In genomic region chr9:98888794-98889495, GRCh38 we compare ENCODE assay signal across 2 cellular contexts.
TF ChIP-seq lines count a peak whose summit lies in the region.

No MANE protein-coding gene starts in this region.

TF ChIP-seq in GM23338, 12 proteins besides CTCF, POLR2A, EP300 and RAD21:
- TF ChIP-seq ZNF114 (CRISPR knock-in tag; IDR thresholded peaks at IDR 0.05) (no peak), EZH2 (IDR thresholded peaks at IDR 0.05; ENCODE audit: low read depth, unreplicated experiment) (no peak), NANOG (IDR thresholded peaks at IDR 0.05; ENCODE audit: borderline replicate concordance) (no peak), JUNB (IDR thresholded peaks at IDR 0.05; ENCODE audit: unreplicated experiment) (no peak), EZH2phosphoT487 (IDR thresholded peaks at IDR 0.05; ENCODE audit: unreplicated experiment) (no peak), REST (IDR thresholded peaks at IDR 0.05; ENCODE audit: unreplicated experiment) (no peak), ETS1 (IDR thresholded peaks at IDR 0.05) (no peak), ZNF331 (CRISPR knock-in tag; IDR thresholded peaks at IDR 0.05; ENCODE audit: low read depth) (no peak), CREB1 (CRISPR knock-in tag; IDR thresholded peaks at IDR 0.05; ENCODE audit: low read depth) (no peak), ZNF462 (CRISPR knock-in tag; IDR thresholded peaks at IDR 0.05) (no peak), STAT1 (IDR thresholded peaks at IDR 0.05; ENCODE audit: unreplicated experiment) (no peak), POLR2AphosphoS5 (IDR thresholded peaks at IDR 0.05; ENCODE audit: low read depth) (no peak)

TF ChIP-seq in HepG2, 621 proteins besides CTCF, POLR2A, EP300 and RAD21:
- TF ChIP-seq FOXK1 (CRISPR knock-in tag; IDR thresholded peaks at IDR 0.05; ENCODE audit: borderline replicate concordance, low read depth): no peak
- TF ChIP-seq SALL1 (CRISPR knock-in tag; IDR thresholded peaks at IDR 0.05): no peak
- no peak for TF ChIP-seq BCL3 (CRISPR knock-in tag; IDR thresholded peaks at IDR 0.05)
- no peak for TF ChIP-seq ADNP (CRISPR knock-in tag; IDR thresholded peaks at IDR 0.05)
- TF ChIP-seq ZNF792 (CRISPR knock-in tag; IDR thresholded peaks at IDR 0.05): no peak
- no peak for TF ChIP-seq ZNF20 (CRISPR knock-in tag; IDR thresholded peaks at IDR 0.05)
- no peak for TF ChIP-seq BRF2 (CRISPR knock-in tag; IDR thresholded peaks at IDR 0.05)
- TF ChIP-seq ZNF574 (CRISPR knock-in tag; IDR thresholded peaks at IDR 0.05): no peak
- TF ChIP-seq POGK (CRISPR knock-in tag; conservative IDR thresholded peaks at IDR 0.05): no peak
- TF ChIP-seq PHF5A (CRISPR knock-in tag; IDR thresholded peaks at IDR 0.05; ENCODE audit: low read depth, unreplicated experiment): no peak
- TF ChIP-seq HDAC1 (CRISPR knock-in tag; IDR thresholded peaks at IDR 0.05): no peak
- TF ChIP-seq KLF11 (CRISPR knock-in tag; IDR thresholded peaks at IDR 0.05): no peak
- TF ChIP-seq POLR2AphosphoS2 (IDR thresholded peaks at IDR 0.05; ENCODE audit: low read depth, low read length): no peak
- no peak for TF ChIP-seq GATAD2A (CRISPR knock-in tag; IDR thresholded peaks at IDR 0.05)
